Comparison of ENCODE assay signal across 10 cellular contexts in the genomic region with DNA sequence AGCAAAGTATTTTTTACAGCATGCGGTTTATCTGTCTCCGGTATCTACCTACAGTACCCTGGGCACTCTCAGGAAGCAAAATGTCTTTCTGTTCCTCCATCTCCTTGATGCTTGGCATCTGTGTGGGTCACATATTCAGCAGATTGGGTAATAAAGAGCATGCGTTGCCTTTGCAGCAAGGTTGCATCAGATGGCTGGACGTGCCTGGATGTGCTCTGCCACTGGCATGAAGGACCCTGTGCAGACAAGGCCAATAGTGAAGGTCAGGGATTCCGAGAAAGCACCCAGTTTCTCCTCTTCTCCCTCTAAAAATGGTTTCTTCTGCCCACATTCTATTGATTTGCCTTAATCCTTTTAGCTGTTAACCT. TPM values are rescaled to one million over a fixed set of nuclear protein-coding genes. Genes with fewer than 3 reads are reported as not detected.
DNase-seq lines count a peak whose midpoint lies in the region; ATAC-seq, FAIRE-seq and TF ChIP-seq lines count a peak whose summit lies in the region.
"Had no signal": no experiment of that assay in that cellular context is flagged by ENCODE, and none has a peak within 500 bp of the region (broad histone marks: within the 10 kb centered on the region; RNA-seq: fewer than 3 reads in every experiment).

No MANE protein-coding gene starts in this region.

- POLR2A ChIA-PET in HepG2 (lab: Yijun Ruan, JAX), result interaction anchor here (2.3 kb wide), 1 partner anchor 10 kb away, joined by 10 read pairs; a partner anchor contains a TSS

- no peak for TF ChIP-seq RAD21 in HepG2 (CRISPR knock-in tag; IDR thresholded peaks at IDR 0.05)

- H3K36me3 ChIP-seq in HepG2 (replicated peaks in 1 of 2; ENCODE audit: control insufficient read depth in 1 of 2, insufficient read depth in 2 of 2, low read length in 2 of 2), result peaks cover 0 to 10% of the 10 kb centered on the region in 2 experiments; a peak in 2 of 5 replicates
- H3K36me3 ChIP-seq: uterus had no signal

- CTCF ChIA-PET in HepG2 (lab: Yijun Ruan, JAX; ENCODE audit: low intra/inter-chr PET ratio, low total read pairs), result no interaction called here
- CTCF ChIA-PET in activated CD8-positive, alpha-beta memory T cell treated with anti-CD3 and anti-CD28 coated beads, Interleukin-2, amount 10 ng/mL, durations not matched to agents 7 days and 5 days (lab: Charles Lee), result no interaction called here

- H4K20me1 ChIP-seq in HepG2 (ENCODE audit: insufficient read depth, low read length), result peaks cover 3% of the 10 kb centered on the region; the same call in 1 of the 2 replicates

- no peak for TF ChIP-seq POLR2A in HepG2 (IDR thresholded peaks at IDR 0.05; ENCODE audit: insufficient read depth in 1 of 2, low read depth in 2 of 2, low read length in 2 of 2)

- no peaks in the 10 kb centered on the region for H3K27me3 ChIP-seq in HepG2 (ENCODE audit: control insufficient read depth in 1 of 2, insufficient read depth in 2 of 2, low read length in 2 of 2)
- H3K27me3 ChIP-seq: uterus had no signal

- H3K9ac ChIP-seq in HepG2 (ENCODE audit: insufficient read depth, low read depth, low read length), result no peak overlapping the region

- no peak overlapping the region for H2AFZ ChIP-seq in HepG2 (ENCODE audit: low read length)

- H3K36me3 Mint-ChIP-seq in activated CD8-positive, alpha-beta memory T cell treated with anti-CD3 and anti-CD28 coated beads, Interleukin-2, amount 10 ng/mL, durations not matched to agents 7 days and 5 days, result no peaks in the 10 kb centered on the region
- H3K36me3 Mint-ChIP-seq: natural killer cell had no signal

- no TSS peak for BruUV-seq in HepG2 (replicated peaks; lab: Mats Ljungman, UMichigan)

- no peak overlapping the region for H3K4me3 Mint-ChIP-seq in activated CD8-positive, alpha-beta memory T cell treated with anti-CD3 and anti-CD28 coated beads, Interleukin-2, amount 10 ng/mL, durations not matched to agents 7 days and 5 days
- H3K4me3 Mint-ChIP-seq: natural killer cell had no signal

- TF ChIP-seq EP300 in HepG2 (IDR thresholded peaks at IDR 0.05; ENCODE audit: low read depth in 2 of 2, low read length in 2 of 2) (no peak), HepG2 (CRISPR knock-in tag; IDR thresholded peaks at IDR 0.05; ENCODE audit: borderline replicate concordance) (no peak)

- no peak for TF ChIP-seq CTCF in choroid plexus epithelial cell (conservative IDR thresholded peaks at IDR 0.05; ENCODE audit: low read depth, low read length)
- no peak for TF ChIP-seq CTCF in HepG2 (CRISPR knock-in tag; IDR thresholded peaks at IDR 0.05)
- TF ChIP-seq CTCF in GM13976 (IDR thresholded peaks at IDR 0.05; ENCODE audit: borderline replicate concordance, control extremely low read depth, extremely low read depth, insufficient read depth, missing control alignments), result no peak

- in situ Hi-C loops in HepG2 (cut with HindIII; ENCODE audit: extremely low pct_ligation_motif_present, low pct_unique_long_range_greater_than_20kb) (loop anchor here (10.0 kb wide), 1 partner anchor 346 kb away; no protein-coding TSS in a partner anchor), GM13976 (cut with MboI; ENCODE audit: low sequenced_read_pairs, unreplicated experiment) (no loop called here)

- H3K9me3 Mint-ChIP-seq in activated CD8-positive, alpha-beta memory T cell treated with anti-CD3 and anti-CD28 coated beads, Interleukin-2, amount 10 ng/mL, durations not matched to agents 7 days and 5 days (ENCODE audit: low read depth), result no peaks in the 10 kb centered on the region
- H3K9me3 Mint-ChIP-seq: natural killer cell had no signal

- no peak overlapping the region for H3K27ac Mint-ChIP-seq in activated CD8-positive, alpha-beta memory T cell treated with anti-CD3 and anti-CD28 coated beads, Interleukin-2, amount 10 ng/mL, durations not matched to agents 7 days and 5 days
- H3K27ac Mint-ChIP-seq: natural killer cell had no signal

- peaks cover 20% of the 10 kb centered on the region for H3K27me3 Mint-ChIP-seq in activated CD8-positive, alpha-beta memory T cell treated with anti-CD3 and anti-CD28 coated beads, Interleukin-2, amount 10 ng/mL, durations not matched to agents 7 days and 5 days

- WGBS in HepG2 (ENCODE audit: low lambda C conversion rate), result 76% methylated on average over 5 of the region's 5 CpGs

- H3K79me2 ChIP-seq in HepG2 (ENCODE audit: insufficient read depth, low read length), result peaks cover 77% of the 10 kb centered on the region

- DNase-seq in activated effector memory CD4-positive, alpha-beta T cell treated with anti-CD3 and anti-CD28 coated beads, Interleukin-2, amount 50 U/mL, for 16 hours, result peak; percentile 24
- DNase-seq in activated effector memory CD4-positive, alpha-beta T cell treated with Interleukin-2 at 50 U/mL for 16 hours, result no peak
- DNase-seq in choroid plexus epithelial cell (ENCODE audit: low read depth) (peak; percentile 68), HepG2 (ENCODE audit: low spot score) (no peak), GM13976 (ENCODE audit: low spot score) (no peak), HCEC 1CT (no peak)
- DNase-seq in activated CD8-positive, alpha-beta memory T cell treated with anti-CD3 and anti-CD28 coated beads, Interleukin-2, amount 10 ng/mL, durations not matched to agents 7 days and 5 days, result no peak
- DNase-seq: natural killer cell, uterus had no signal

- H3K27ac ChIP-seq in HepG2 (ENCODE audit: extremely low read length, insufficient read depth, low read length), result no peak overlapping the region
- H3K27ac ChIP-seq: uterus had no signal

- peaks cover 13% of the 10 kb centered on the region for H3K4me1 Mint-ChIP-seq in activated CD8-positive, alpha-beta memory T cell treated with anti-CD3 and anti-CD28 coated beads, Interleukin-2, amount 10 ng/mL, durations not matched to agents 7 days and 5 days

- no peaks in the 10 kb centered on the region for H3K9me3 ChIP-seq in HepG2 (ENCODE audit: low read length)
- H3K9me3 ChIP-seq: uterus had no signal

- no peak for FAIRE-seq in HepG2 (lab: Jason Lieb, UNC)

- no peak overlapping the region for H3K4me3 ChIP-seq in choroid plexus epithelial cell (ENCODE audit: low read depth, low read length)
- no peak overlapping the region for H3K4me3 ChIP-seq in HepG2 (replicated peaks in 1 of 3; ENCODE audit: insufficient read depth in 1 of 3, low read depth in 2 of 3, low read length in 3 of 3)
- H3K4me3 ChIP-seq: uterus had no signal

- intact Hi-C loops in HepG2 (cut with micrococcal nuclease; ENCODE audit: unreplicated experiment), result no loop called here

- H3K4me1 ChIP-seq in HepG2 (ENCODE audit: insufficient read depth, low read length), result peaks cover 57% of the 10 kb centered on the region

- no peak for ATAC-seq in HepG2
- no peak for ATAC-seq in activated CD8-positive, alpha-beta memory T cell treated with anti-CD3 and anti-CD28 coated beads, Interleukin-2, amount 10 ng/mL, durations not matched to agents 7 days and 5 days
- ATAC-seq in GM21737 (IDR thresholded peaks at IDR 0.05; ENCODE audit: unreplicated experiment), result no peak
- ATAC-seq: natural killer cell had no signal

- no peak overlapping the region for H3K4me2 ChIP-seq in HepG2 (ENCODE audit: low read depth, low read length)

TF ChIP-seq in HepG2, 621 proteins besides CTCF, POLR2A, EP300 and RAD21 (continues in another document):
- TF ChIP-seq MIER2 (CRISPR knock-in tag; IDR thresholded peaks at IDR 0.05) (no peak), FOSL2 (CRISPR knock-in tag; IDR thresholded peaks at IDR 0.05) (peak; percentile 14; the same call in 1 of the 2 replicates), ZNF746 (CRISPR knock-in tag; IDR thresholded peaks at IDR 0.05) (no peak), CEBPG (CRISPR knock-in tag; IDR thresholded peaks at IDR 0.05) (0 out of 2 replicates have a peak, but pooled peaks have one; percentile 29), MAZ (IDR thresholded peaks at IDR 0.05; ENCODE audit: borderline replicate concordance, low read depth, low read length) (no peak), MAZ (CRISPR knock-in tag; IDR thresholded peaks at IDR 0.05; ENCODE audit: low read depth) (no peak), ZNF235 (CRISPR knock-in tag; IDR thresholded peaks at IDR 0.05; ENCODE audit: borderline replicate concordance) (no peak), ZNF567 (CRISPR knock-in tag; IDR thresholded peaks at IDR 0.05; ENCODE audit: borderline replicate concordance) (no peak)

RNA-seq across cellular contexts. Expression of a gene that starts 9.6 kb away (rescaled TPM):
- 13.1 and 18.2 TPM in 2 replicates for total RNA-seq in HepG2 (2016; rRNA removed; fragmentation: Illumina TruSeq; extraction: Trizol)
- total RNA-seq in HepG2 (2016; cell fraction: cytosol; rRNA removed; fragmentation: Illumina TruSeq; extraction: Trizol; ENCODE audit: low read depth), result 4.1 and 4.9 TPM in 2 replicates
- total RNA-seq in HepG2 (2016; cell fraction: insoluble cytoplasmic fraction; rRNA removed; fragmentation: Illumina TruSeq; extraction: Trizol), result 10.5 and 19.8 TPM in 2 replicates
- 7.0 and 7.8 TPM in 2 replicates for total RNA-seq in HepG2 (2016; cell fraction: membrane; rRNA removed; fragmentation: Illumina TruSeq; extraction: Trizol)
- 22.7 and 28.6 TPM in 2 replicates for total RNA-seq in HepG2 (2016; cell fraction: nucleus; rRNA removed; fragmentation: Illumina TruSeq; extraction: Trizol)
- polyA plus RNA-seq in HepG2 (2011; rRNA removed), result 22.1 and 28.0 TPM in 2 replicates
- 5.6 and 9.5 TPM in 2 replicates for polyA plus RNA-seq in HepG2 (2011; cell fraction: cytosol; rRNA removed)
- 92.5 and 147 TPM in 2 replicates for polyA plus RNA-seq in HepG2 (2011; cell fraction: nucleus; rRNA removed)
- polyA plus RNA-seq in HepG2 (2012), result 14.2 and 17.3 TPM in 2 replicates
- polyA plus RNA-seq in HepG2 (2016; cell fraction: cytosol; fragmentation: Illumina TruSeq; extraction: Trizol; ENCODE audit: low read depth), result 2.1 and 2.2 TPM in 2 replicates
- 12.5 and 14.6 TPM in 2 replicates for polyA plus RNA-seq in HepG2 (2016; cell fraction: insoluble cytoplasmic fraction; fragmentation: Illumina TruSeq; extraction: Trizol; ENCODE audit: low read depth)
- polyA plus RNA-seq in HepG2 (2016; cell fraction: membrane; fragmentation: Illumina TruSeq; extraction: Trizol; ENCODE audit: low read depth), result 6.0 and 6.2 TPM in 2 replicates
- polyA plus RNA-seq in HepG2 (2016; cell fraction: nucleus; fragmentation: Illumina TruSeq; extraction: Trizol; ENCODE audit: insufficient read depth, low read depth), result 62.2 and 63.8 TPM in 2 replicates
- polyA minus RNA-seq in HepG2 (2011; rRNA and poly(A)+ RNA removed; ENCODE audit: low replicate concordance), result 14.1 and 41.2 TPM in 2 replicates
- polyA minus RNA-seq in HepG2 (2011; cell fraction: cytosol; rRNA and poly(A)+ RNA removed), result 7.6 and 10.5 TPM in 2 replicates
- 27.8 and 33.2 TPM in 2 replicates for polyA minus RNA-seq in HepG2 (2011; cell fraction: nucleus; rRNA and poly(A)+ RNA removed)
- 1 to 10 TPM; 5.7 to 5.9 TPM for total RNA-seq in activated CD8-positive, alpha-beta memory T cell treated with anti-CD3 and anti-CD28 coated beads, Interleukin-2, amount 10 ng/mL, durations not matched to agents 7 days and 5 days

Comparison
In these comparisons a context has a peak if more than half of its experiments do, and no peak if none do; other contexts are left out.
1. DNase-seq: peak in activated effector memory CD4-positive, alpha-beta T cell treated with anti-CD3 and anti-CD28 coated beads, Interleukin-2, amount 50 U/mL, for 16 hours (single experiment) and choroid plexus epithelial cell (single experiment); none in activated effector memory CD4-positive, alpha-beta T cell treated with Interleukin-2 at 50 U/mL for 16 hours (single experiment), HepG2 (single experiment), GM13976 (single experiment), HCEC 1CT (single experiment) and activated CD8-positive, alpha-beta memory T cell treated with anti-CD3 and anti-CD28 coated beads, Interleukin-2, amount 10 ng/mL, durations not matched to agents 7 days and 5 days (single experiment).